1 cellular context compared by ENCODE assay signal in the genomic region with DNA sequence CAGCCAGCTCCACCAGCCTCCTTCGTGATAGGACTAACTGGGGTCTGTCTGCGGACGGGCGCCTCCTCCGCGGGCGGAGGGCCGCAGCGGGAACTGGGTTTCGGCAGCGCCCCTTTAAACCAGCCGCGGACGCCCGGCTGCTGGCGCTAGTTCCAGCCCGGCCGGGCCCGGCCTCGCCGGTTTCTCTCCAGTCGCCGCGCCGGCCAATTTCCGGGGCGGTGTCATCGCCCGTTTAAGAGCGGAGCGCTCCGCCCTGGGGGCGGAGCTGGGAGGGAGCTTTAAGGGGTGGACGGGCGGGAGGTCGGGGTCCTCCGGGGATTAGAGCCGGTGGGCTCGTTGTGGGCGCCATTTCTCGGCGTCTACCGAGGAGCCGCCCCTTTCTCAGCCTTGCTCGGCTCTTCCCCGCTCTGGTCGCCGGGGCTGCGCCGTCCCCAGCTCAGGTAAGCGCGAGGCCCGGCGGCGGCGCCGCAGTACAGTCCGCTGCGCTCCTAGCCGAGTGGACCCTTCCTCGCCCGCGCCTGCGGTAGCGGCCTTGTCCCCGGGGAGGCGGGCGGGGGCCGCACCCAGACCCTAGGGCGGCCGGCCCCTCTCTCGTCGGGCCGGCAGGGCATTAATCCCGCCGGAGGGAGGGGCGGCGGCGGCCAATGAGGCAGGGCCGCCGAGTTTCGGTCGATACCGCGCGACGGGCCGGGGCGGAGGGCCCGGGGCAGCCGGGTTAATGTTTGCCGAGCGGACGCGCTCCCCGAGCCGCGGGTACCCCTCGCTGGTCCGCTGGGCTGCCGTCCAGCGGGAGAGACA.
TF ChIP-seq lines count a peak whose summit lies in the region.

A gene (plus strand): TSS at position 307 of the 798 bp plus-strand sequence. CDS start 6,008 bp downstream, outside the sequence.

TF ChIP-seq in GM12878, 131 proteins besides CTCF, POLR2A, EP300 and RAD21 (continued from another document):
- TF ChIP-seq, protein P1, sequence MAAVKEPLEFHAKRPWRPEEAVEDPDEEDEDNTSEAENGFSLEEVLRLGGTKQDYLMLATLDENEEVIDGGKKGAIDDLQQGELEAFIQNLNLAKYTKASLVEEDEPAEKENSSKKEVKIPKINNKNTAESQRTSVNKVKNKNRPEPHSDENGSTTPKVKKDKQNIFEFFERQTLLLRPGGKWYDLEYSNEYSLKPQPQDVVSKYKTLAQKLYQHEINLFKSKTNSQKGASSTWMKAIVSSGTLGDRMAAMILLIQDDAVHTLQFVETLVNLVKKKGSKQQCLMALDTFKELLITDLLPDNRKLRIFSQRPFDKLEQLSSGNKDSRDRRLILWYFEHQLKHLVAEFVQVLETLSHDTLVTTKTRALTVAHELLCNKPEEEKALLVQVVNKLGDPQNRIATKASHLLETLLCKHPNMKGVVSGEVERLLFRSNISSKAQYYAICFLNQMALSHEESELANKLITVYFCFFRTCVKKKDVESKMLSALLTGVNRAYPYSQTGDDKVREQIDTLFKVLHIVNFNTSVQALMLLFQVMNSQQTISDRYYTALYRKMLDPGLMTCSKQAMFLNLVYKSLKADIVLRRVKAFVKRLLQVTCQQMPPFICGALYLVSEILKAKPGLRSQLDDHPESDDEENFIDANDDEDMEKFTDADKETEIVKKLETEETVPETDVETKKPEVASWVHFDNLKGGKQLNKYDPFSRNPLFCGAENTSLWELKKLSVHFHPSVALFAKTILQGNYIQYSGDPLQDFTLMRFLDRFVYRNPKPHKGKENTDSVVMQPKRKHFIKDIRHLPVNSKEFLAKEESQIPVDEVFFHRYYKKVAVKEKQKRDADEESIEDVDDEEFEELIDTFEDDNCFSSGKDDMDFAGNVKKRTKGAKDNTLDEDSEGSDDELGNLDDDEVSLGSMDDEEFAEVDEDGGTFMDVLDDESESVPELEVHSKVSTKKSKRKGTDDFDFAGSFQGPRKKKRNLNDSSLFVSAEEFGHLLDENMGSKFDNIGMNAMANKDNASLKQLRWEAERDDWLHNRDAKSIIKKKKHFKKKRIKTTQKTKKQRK (IDR thresholded peaks at IDR 0.05; ENCODE audit: low read depth, low read length), result no peak
- TF ChIP-seq RUNX3 (IDR thresholded peaks at IDR 0.05; ENCODE audit: low read length) (0 out of 2 replicates have a peak, but pooled peaks have one; percentile 15), MXI1 (IDR thresholded peaks at IDR 0.05; ENCODE audit: low read depth, low read length) (peak; percentile 41; the same call in 1 of the 2 replicates), SIX5 (IDR thresholded peaks at IDR 0.05; ENCODE audit: low read depth, low read length, severe bottlenecking) (no peak)
- TF ChIP-seq, protein P2, sequence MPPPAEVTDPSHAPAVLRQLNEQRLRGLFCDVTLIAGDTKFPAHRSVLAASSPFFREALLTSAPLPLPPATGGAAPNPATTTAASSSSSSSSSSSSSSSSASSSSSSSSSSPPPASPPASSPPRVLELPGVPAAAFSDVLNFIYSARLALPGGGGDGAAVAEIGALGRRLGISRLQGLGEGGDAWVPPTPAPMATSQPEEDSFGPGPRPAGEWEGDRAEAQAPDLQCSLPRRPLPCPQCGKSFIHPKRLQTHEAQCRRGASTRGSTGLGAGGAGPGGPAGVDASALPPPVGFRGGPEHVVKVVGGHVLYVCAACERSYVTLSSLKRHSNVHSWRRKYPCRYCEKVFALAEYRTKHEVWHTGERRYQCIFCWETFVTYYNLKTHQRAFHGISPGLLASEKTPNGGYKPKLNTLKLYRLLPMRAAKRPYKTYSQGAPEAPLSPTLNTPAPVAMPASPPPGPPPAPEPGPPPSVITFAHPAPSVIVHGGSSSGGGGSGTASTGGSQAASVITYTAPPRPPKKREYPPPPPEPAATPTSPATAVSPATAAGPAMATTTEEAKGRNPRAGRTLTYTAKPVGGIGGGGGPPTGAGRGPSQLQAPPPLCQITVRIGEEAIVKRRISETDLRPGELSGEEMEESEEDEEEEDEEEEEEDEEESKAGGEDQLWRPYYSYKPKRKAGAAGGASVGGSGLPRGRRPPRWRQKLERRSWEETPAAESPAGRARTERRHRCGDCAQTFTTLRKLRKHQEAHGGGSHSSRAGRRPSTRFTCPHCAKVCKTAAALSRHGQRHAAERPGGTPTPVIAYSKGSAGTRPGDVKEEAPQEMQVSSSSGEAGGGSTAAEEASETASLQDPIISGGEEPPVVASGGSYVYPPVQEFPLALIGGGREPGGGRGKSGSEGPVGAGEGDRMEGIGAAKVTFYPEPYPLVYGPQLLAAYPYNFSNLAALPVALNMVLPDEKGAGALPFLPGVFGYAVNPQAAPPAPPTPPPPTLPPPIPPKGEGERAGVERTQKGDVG (CRISPR knock-in tag; IDR thresholded peaks at IDR 0.05), result 0 out of 2 replicates have a peak, but pooled peaks have one; percentile 25
